ENCODE assay signal across 1 cellular context in genomic region chr6:44188819-44189218, GRCh38.
TF ChIP-seq lines count a peak whose summit lies in the region.

No MANE protein-coding gene starts in this region.

TF ChIP-seq in HepG2, 621 proteins besides CTCF, POLR2A, EP300 and RAD21:
- TF ChIP-seq MBD4 (IDR thresholded peaks at IDR 0.05; ENCODE audit: borderline replicate concordance, low read length), result no peak
- no peak for TF ChIP-seq ARNT (IDR thresholded peaks at IDR 0.05)
- no peak for TF ChIP-seq MTA3 (CRISPR knock-in tag; IDR thresholded peaks at IDR 0.05)
- no peak for TF ChIP-seq ZNF709 (CRISPR knock-in tag; IDR thresholded peaks at IDR 0.05)
- no peak for TF ChIP-seq ZNF800 (CRISPR knock-in tag; IDR thresholded peaks at IDR 0.05)
- no peak for TF ChIP-seq ZNF383 (CRISPR knock-in tag; IDR thresholded peaks at IDR 0.05; ENCODE audit: borderline replicate concordance)
- peak; percentile 67 for TF ChIP-seq TEAD3 (CRISPR knock-in tag; optimal IDR thresholded peaks at IDR 0.05; ENCODE audit: borderline replicate concordance)
- TF ChIP-seq MED8 (CRISPR knock-in tag; IDR thresholded peaks at IDR 0.05; ENCODE audit: insufficient replicate concordance), result no peak
- no peak for TF ChIP-seq MATR3 (CRISPR knock-in tag; IDR thresholded peaks at IDR 0.05)
- 0 out of 2 replicates have a peak, but pooled peaks have one; percentile 24 for TF ChIP-seq RCOR2 (CRISPR knock-in tag; IDR thresholded peaks at IDR 0.05)
- TF ChIP-seq ZNF747 (CRISPR knock-in tag; IDR thresholded peaks at IDR 0.05; ENCODE audit: borderline replicate concordance), result no peak
- 0 out of 2 replicates have a peak, but pooled peaks have one; percentile 35 for TF ChIP-seq SNAPC2 (CRISPR knock-in tag; IDR thresholded peaks at IDR 0.05)
- TF ChIP-seq NR3C1 (CRISPR knock-in tag; IDR thresholded peaks at IDR 0.05), result no peak
- TF ChIP-seq ZNF124 (CRISPR knock-in tag; IDR thresholded peaks at IDR 0.05), result no peak
- 0 out of 2 replicates have a peak, but pooled peaks have one; percentile 5 for TF ChIP-seq SALL1 (CRISPR knock-in tag; IDR thresholded peaks at IDR 0.05)
- TF ChIP-seq NCOA2 (CRISPR knock-in tag; IDR thresholded peaks at IDR 0.05), result 0 out of 2 replicates have a peak, but pooled peaks have one; percentile 17
- TF ChIP-seq RARA (CRISPR knock-in tag; IDR thresholded peaks at IDR 0.05), result peak; percentile 33; the same call in 1 of the 2 replicates
- TF ChIP-seq PBX3 (CRISPR knock-in tag; IDR thresholded peaks at IDR 0.05; ENCODE audit: borderline replicate concordance), result no peak
- no peak for TF ChIP-seq ZNF335 (CRISPR knock-in tag; IDR thresholded peaks at IDR 0.05)
- TF ChIP-seq ZNF775 (CRISPR knock-in tag; IDR thresholded peaks at IDR 0.05; ENCODE audit: borderline replicate concordance), result no peak
- no peak for TF ChIP-seq MTERF4 (CRISPR knock-in tag; IDR thresholded peaks at IDR 0.05)
